9 cellular contexts compared by ENCODE assay signal in genomic region chr7:137879357-137880158, GRCh38.
A peak's percentile ranks its signal among the peaks of the same experiment; 100 is the strongest.
DNase-seq lines count a peak whose midpoint lies in the region; ATAC-seq and TF ChIP-seq lines count a peak whose summit lies in the region.
"Had no signal": no experiment of that assay in that cellular context is flagged by ENCODE, and none has a peak within 500 bp of the region (broad histone marks: within the 10 kb centered on the region; RNA-seq: fewer than 3 reads in every experiment).

No MANE protein-coding gene starts in this region.

- H3K4me3 Mint-ChIP-seq in T-helper 2 cell treated with Interferon-gamma antibody and Interleukin-4, amounts not matched to agents 5 μg/mL and 100 μg/mL, for 36 hours, result no peak overlapping the region

- H3K36me3 Mint-ChIP-seq in T-helper 2 cell treated with Interferon-gamma antibody and Interleukin-4, amounts not matched to agents 5 μg/mL and 100 μg/mL, for 36 hours (ENCODE audit: low read depth), result peaks cover 43% of the 10 kb centered on the region

- POLR2A ChIA-PET in RWPE1 (lab: Yijun Ruan, JAX; ENCODE audit: low non-redundant PET), result no interaction called here

- no peaks in the 10 kb centered on the region for H3K27me3 Mint-ChIP-seq in T-helper 2 cell treated with Interferon-gamma antibody and Interleukin-4, amounts not matched to agents 5 μg/mL and 100 μg/mL, for 36 hours (ENCODE audit: low read depth)

- no peaks in the 10 kb centered on the region for H3K9me3 Mint-ChIP-seq in T-helper 2 cell treated with Interferon-gamma antibody and Interleukin-4, amounts not matched to agents 5 μg/mL and 100 μg/mL, for 36 hours

- peak; percentile 12 for DNase-seq in T-helper 2 cell treated with Interferon-gamma antibody and Interleukin-4, amounts not matched to agents 5 μg/mL and 100 μg/mL, for 36 hours (ENCODE audit: low spot score)
- DNase-seq in T-helper 2 cell (no peak), RWPE1 (ENCODE audit: low spot score) (peak; percentile 8), glomerular visceral epithelial cell (ENCODE audit: extremely low spot score) (peak; percentile 55), AML-193 (lab: John Stamatoyannopoulos, UW) (no peak)
- DNase-seq in stimulated activated naive CD8-positive, alpha-beta T cell treated with anti-CD3 and anti-CD28 coated beads, Interleukin-15, Interleukin-2, amounts not matched to agents 100 U/mL and 50 U/mL, for 24 hours, result no peak
- no peak for DNase-seq in stimulated activated CD8-positive, alpha-beta memory T cell treated with anti-CD3 and anti-CD28 coated beads, Interleukin-4, amount 100 ng/mL, for 48 hours

- peak; percentile 50 for ATAC-seq in stimulated activated naive CD8-positive, alpha-beta T cell treated with anti-CD3 and anti-CD28 coated beads, Interleukin-15, Interleukin-2, amounts not matched to agents 100 U/mL and 50 U/mL, for 24 hours
- ATAC-seq in GM21576 (IDR thresholded peaks at IDR 0.05; ENCODE audit: unreplicated experiment), result no peak
- ATAC-seq: A549 had no signal

- no peak for TF ChIP-seq CTCF in RWPE1 (conservative IDR thresholded peaks at IDR 0.05; ENCODE audit: low read depth)

- CTCF ChIA-PET in RWPE1 (lab: Yijun Ruan, JAX), result no interaction called here

- peaks cover 8% of the 10 kb centered on the region for H3K4me1 Mint-ChIP-seq in T-helper 2 cell treated with Interferon-gamma antibody and Interleukin-4, amounts not matched to agents 5 μg/mL and 100 μg/mL, for 36 hours (ENCODE audit: low read depth)

- peak overlapping the region; percentile 83 for H3K27ac ChIP-seq in RWPE1
- H3K27ac ChIP-seq: A549 had no signal

- peak overlapping the region; percentile 41 for H3K27ac Mint-ChIP-seq in T-helper 2 cell treated with Interferon-gamma antibody and Interleukin-4, amounts not matched to agents 5 μg/mL and 100 μg/mL, for 36 hours

Comparison
In these comparisons a context has a peak if more than half of its experiments do, and no peak if none do; other contexts are left out.
1. DNase-seq: peak in T-helper 2 cell treated with Interferon-gamma antibody and Interleukin-4, amounts not matched to agents 5 μg/mL and 100 μg/mL, for 36 hours (single experiment), RWPE1 (single experiment) and glomerular visceral epithelial cell (single experiment); none in T-helper 2 cell (0 of 5), stimulated activated naive CD8-positive, alpha-beta T cell treated with anti-CD3 and anti-CD28 coated beads, Interleukin-15, Interleukin-2, amounts not matched to agents 100 U/mL and 50 U/mL, for 24 hours (single experiment), stimulated activated CD8-positive, alpha-beta memory T cell treated with anti-CD3 and anti-CD28 coated beads, Interleukin-4, amount 100 ng/mL, for 48 hours (single experiment) and AML-193 (0 of 2).